8 cellular contexts compared by ENCODE assay signal in the genomic region with DNA sequence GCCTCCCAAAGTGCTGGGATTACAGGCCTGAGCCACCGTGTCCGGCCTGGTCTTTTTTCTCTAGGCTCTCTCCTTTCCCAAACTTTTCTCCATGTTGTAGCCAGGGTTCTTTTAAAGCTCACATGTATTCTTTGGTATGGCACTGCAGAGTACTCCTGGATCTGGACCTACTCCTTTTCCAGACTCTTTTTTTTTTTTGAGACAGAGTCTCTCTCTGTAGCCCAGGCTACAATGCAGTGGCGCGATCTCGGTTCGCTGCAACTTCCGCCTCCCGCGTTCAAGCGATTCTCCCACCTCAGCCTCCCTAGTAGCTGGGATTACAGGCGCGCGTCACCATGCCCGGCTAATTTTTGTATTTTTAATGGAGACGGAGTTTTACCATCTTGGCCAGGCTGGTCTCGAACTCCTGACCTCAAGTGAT. TPM values are rescaled to one million over a fixed set of nuclear protein-coding genes. Genes with fewer than 3 reads are reported as not detected.
DNase-seq lines count a peak whose midpoint lies in the region; ATAC-seq and TF ChIP-seq lines count a peak whose summit lies in the region.

No MANE protein-coding gene starts in this region.

- H3K27ac ChIP-seq in brain microvascular endothelial cell, result peak overlapping the region; percentile 77

- no peak for TF ChIP-seq CTCF in brain microvascular endothelial cell (IDR thresholded peaks at IDR 0.05; ENCODE audit: low read depth, low read length, missing control alignments)

- in situ Hi-C loops in brain microvascular endothelial cell (cut with HindIII; ENCODE audit: low pct_ligation_motif_present, low sequenced_read_pairs), result no loop called here

- H3K4me3 ChIP-seq in brain microvascular endothelial cell (ENCODE audit: low read depth, low read length) (peak overlapping the region; percentile 82), mononuclear cell (ENCODE audit: low read length) (peak overlapping the region; percentile 60)

- H3K4me1 ChIP-seq in mononuclear cell (ENCODE audit: insufficient read depth, low read length), result peaks cover 46% of the 10 kb centered on the region

- no peaks in the 10 kb centered on the region for H3K9me3 ChIP-seq in mononuclear cell (ENCODE audit: low read depth, low read length)

- H3K27me3 ChIP-seq in brain microvascular endothelial cell (replicated peaks) (no peaks in the 10 kb centered on the region), mononuclear cell (ENCODE audit: insufficient read depth, low read length) (no peaks in the 10 kb centered on the region)

- ATAC-seq in HG03196 (IDR thresholded peaks at IDR 0.05; ENCODE audit: unreplicated experiment), result no peak

- peaks cover 7% of the 10 kb centered on the region for H3K36me3 ChIP-seq in brain microvascular endothelial cell (replicated peaks)

- DNase-seq in stimulated activated CD8-positive, alpha-beta memory T cell treated with anti-CD3 and anti-CD28 coated beads, Interleukin-12 subunit alpha, Interleukin-12 subunit beta, amount 100 ng/mL, for 1 hour (ENCODE audit: low read depth), result peak; percentile 2
- DNase-seq in stimulated activated CD8-positive, alpha-beta memory T cell treated with anti-CD3 and anti-CD28 coated beads, Interleukin-4, amount 100 ng/mL, for 48 hours, result no peak
- DNase-seq in brain microvascular endothelial cell (no peak), foreskin melanocyte (no peak), HuH-7.5 (ENCODE audit: low spot score) (no peak), DMS53 (lab: John Stamatoyannopoulos, UW) (no peak)

RNA-seq across cellular contexts. Expression of a gene that starts 0.6 kb away (rescaled TPM):
- total RNA-seq in mononuclear cell, result 3.7 TPM

RNA-seq across cellular contexts. Expression of a gene that starts 41.3 kb away (rescaled TPM):
- total RNA-seq in mononuclear cell, result 14.1 TPM
